In the genomic region with DNA sequence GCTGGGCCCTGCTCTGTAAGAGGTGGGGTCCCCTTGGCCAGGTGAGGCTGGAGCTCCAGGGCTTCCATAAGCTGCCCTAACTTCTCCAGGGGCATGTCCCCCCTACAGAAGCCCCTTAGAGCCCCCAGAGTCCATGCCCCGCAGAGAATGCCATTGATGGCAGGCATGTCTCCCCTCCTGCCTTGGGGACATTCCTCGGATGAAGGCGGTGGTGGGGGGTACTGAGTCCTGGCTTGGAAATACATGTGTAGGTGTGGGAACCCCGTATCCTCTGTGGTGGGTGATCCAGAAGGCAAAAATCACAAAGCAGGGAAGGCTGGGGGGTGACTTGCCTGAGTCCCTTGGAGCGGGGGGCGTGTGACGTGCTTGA, we compare ENCODE assay signal across 24 cellular contexts.
DNase-seq lines count a peak whose midpoint lies in the region; ATAC-seq and TF ChIP-seq lines count a peak whose summit lies in the region.
"Had no signal": no experiment of that assay in that cellular context is flagged by ENCODE, and none has a peak within 500 bp of the region (broad histone marks: within the 10 kb centered on the region; RNA-seq: fewer than 3 reads in every experiment).

No MANE protein-coding gene starts in this region.

- H3K27me3 ChIP-seq in Peyer's patch (no peaks in the 10 kb centered on the region), foreskin keratinocyte (peaks cover 36% of the 10 kb centered on the region), stomach (no peaks in the 10 kb centered on the region)
- H3K27me3 ChIP-seq: cardiac muscle cell, esophagus muscularis mucosa, neutrophil, SJCRH30, vagina had no signal

- TF ChIP-seq CTCF in Peyer's patch (IDR thresholded peaks at IDR 0.05) = no peak
- no peak for TF ChIP-seq CTCF in foreskin keratinocyte (conservative IDR thresholded peaks at IDR 0.05)
- no peak for TF ChIP-seq CTCF in stomach (IDR thresholded peaks at IDR 0.05)

- no peaks in the 10 kb centered on the region for H3K9me3 ChIP-seq in Peyer's patch
- H3K9me3 ChIP-seq in stomach = no peaks in the 10 kb centered on the region
- H3K9me3 ChIP-seq: esophagus muscularis mucosa, neutrophil, psoas muscle, SJCRH30, vagina had no signal

- TF ChIP-seq EP300 in stomach (IDR thresholded peaks at IDR 0.05) = no peak

- H3K36me3 ChIP-seq in Peyer's patch (no peaks in the 10 kb centered on the region), stomach (peaks cover 0 to 6% (median 0%) of the 10 kb centered on the region in 4 donors)
- H3K36me3 ChIP-seq: cardiac muscle cell, SJCRH30, vagina had no signal

- H3K4me3 ChIP-seq in Peyer's patch = no peak overlapping the region
- H3K4me3 ChIP-seq in stomach = no peak overlapping the region
- H3K4me3 ChIP-seq: cardiac muscle cell, esophagus muscularis mucosa, GM12878, GM23338, psoas muscle, SJCRH30, vagina had no signal

- DNase-seq in activated CD8-positive, alpha-beta memory T cell treated with anti-CD3 and anti-CD28 coated beads, Interleukin-2, amount 50 U/mL, for 48 hours = peak; percentile 32
- DNase-seq in activated CD8-positive, alpha-beta memory T cell treated with anti-CD3 and anti-CD28 coated beads, Interleukin-2, amount 50 U/mL, for 4 hours = no peak
- DNase-seq in Peyer's patch (peak in 2 of 3 donors; percentile 8 to 14), foreskin keratinocyte (no peak), stomach (peak; percentile 15)
- DNase-seq in activated effector memory CD4-positive, alpha-beta T cell treated with Interleukin-2 at 50 U/mL for 16 hours = no peak
- DNase-seq: amygdala; CD4-positive, alpha-beta memory T cell; DMS 273 treated with DMSO at 0.1 percent for 48 hours; foreskin melanocyte; NCI-H1694 treated with DMSO at 0.1 percent for 48 hours; NCI-H510A treated with DMSO at 0.1 percent for 48 hours; psoas muscle; SJCRH30; stimulated activated naive CD4-positive, alpha-beta T cell treated with Interleukin-2 at 50 U/mL for 16 hours had no signal

- intact Hi-C loops in stomach (cut with DNase I; ENCODE audit: low total_unique reads) = no loop called here

- TF ChIP-seq POLR2A in Peyer's patch (IDR thresholded peaks at IDR 0.05) (no peak), stomach (IDR thresholded peaks at IDR 0.05) (no peak)

- ATAC-seq in foreskin keratinocyte (no peak), HG03175 (IDR thresholded peaks at IDR 0.05; ENCODE audit: unreplicated experiment) (no peak), GM21529 (IDR thresholded peaks at IDR 0.05; ENCODE audit: unreplicated experiment) (no peak)
- ATAC-seq: GM12878, GM23338, psoas muscle, T-cell had no signal

- H3K27ac ChIP-seq in Peyer's patch (no peak overlapping the region), foreskin keratinocyte (peak overlapping the region; percentile 79), stomach (no peak overlapping the region)
- H3K27ac ChIP-seq: cardiac muscle cell, esophagus muscularis mucosa, neutrophil, psoas muscle, SJCRH30, vagina had no signal

- H3K4me1 ChIP-seq in Peyer's patch = no peaks in the 10 kb centered on the region
- no peaks in the 10 kb centered on the region for H3K4me1 ChIP-seq in foreskin keratinocyte
- no peaks in the 10 kb centered on the region for H3K4me1 ChIP-seq in stomach
- H3K4me1 ChIP-seq: esophagus muscularis mucosa, psoas muscle, SJCRH30 had no signal

- 94 to 97% (median 96%) methylated on average over 6 to 7 of the region's 7 CpGs for WGBS in stomach, 5 donors

Comparison
In these comparisons a context has a peak if more than half of its experiments do, and no peak if none do; other contexts are left out.
1. DNase-seq: peak in activated CD8-positive, alpha-beta memory T cell treated with anti-CD3 and anti-CD28 coated beads, Interleukin-2, amount 50 U/mL, for 48 hours (single experiment), Peyer's patch (2 of 3) and stomach (single experiment); none in activated CD8-positive, alpha-beta memory T cell treated with anti-CD3 and anti-CD28 coated beads, Interleukin-2, amount 50 U/mL, for 4 hours (single experiment), foreskin keratinocyte (0 of 2) and activated effector memory CD4-positive, alpha-beta T cell treated with Interleukin-2 at 50 U/mL for 16 hours (single experiment).